32 cellular contexts compared by ENCODE assay signal in the genomic region with DNA sequence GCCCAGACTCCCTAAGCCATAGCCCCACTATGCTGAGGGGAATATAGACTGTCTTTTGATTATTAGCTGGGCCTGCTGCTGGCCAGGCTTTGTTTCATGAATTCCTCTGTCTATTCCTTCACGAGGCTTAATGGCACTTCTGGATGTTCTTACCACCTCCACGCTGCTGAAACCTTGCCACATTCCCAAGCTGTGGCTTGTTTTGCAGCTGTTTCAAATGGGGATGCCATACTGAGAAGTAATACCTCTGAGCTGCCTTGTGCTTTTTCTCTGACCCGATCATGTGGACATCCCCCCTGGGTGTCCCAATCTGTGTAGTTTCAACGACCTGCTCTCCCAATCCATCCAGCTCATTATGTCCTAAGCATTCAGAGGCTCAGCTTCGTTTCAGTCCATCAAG.
"Had no signal": no experiment of that assay in that cellular context is flagged by ENCODE, and none has a peak within 500 bp of the region (broad histone marks: within the 10 kb centered on the region; RNA-seq: fewer than 3 reads in every experiment).

No MANE protein-coding gene starts in this region.

- H3K9me3 ChIP-seq: adrenal gland had no signal

- H3K4me3 ChIP-seq: adrenal gland, PC-9 had no signal

- H3K36me3 ChIP-seq: adrenal gland had no signal

- H3K27ac ChIP-seq: adrenal gland, KMS-11, PC-9, RWPE1, VCaP had no signal

- H3K4me2 ChIP-seq: KMS-11, PC-9 had no signal

- H3K27me3 ChIP-seq: adrenal gland had no signal

- H3K9ac ChIP-seq: KMS-11 had no signal

- H2AFZ ChIP-seq: PC-9 had no signal

- DNase-seq: activated B cell treated with CpG ODN at 0.5 μM for 24 hours; activated CD4-positive, alpha-beta memory T cell treated with anti-CD3 and anti-CD28 coated beads, Interleukin-2, amount 10 ng/mL, durations not matched to agents 7 days and 5 days; activated CD4-positive, alpha-beta T cell treated with anti-CD3 and anti-CD28 coated beads for 4 hours; activated CD4-positive, CD25-positive, alpha-beta regulatory T cell treated with anti-CD3 and anti-CD28 coated beads, Interleukin-2, amount 50 U/mL, for 72 hours; activated CD8-positive, alpha-beta memory T cell treated with anti-CD3 and anti-CD28 coated beads for 24 hours; activated CD8-positive, alpha-beta memory T cell treated with anti-CD3 and anti-CD28 coated beads, Interleukin-2, amount 10 ng/mL, durations not matched to agents 7 days and 5 days; activated CD8-positive, alpha-beta memory T cell treated with anti-CD3 and anti-CD28 coated beads, Interleukin-2, amount 50 U/mL, for 48 hours; activated effector memory CD4-positive, alpha-beta T cell treated with anti-CD3 and anti-CD28 coated beads, Interleukin-2, amount 50 U/mL, for 16 hours; activated naive CD4-positive, alpha-beta T cell; activated T-cell treated with anti-CD3 and anti-CD28 coated beads, Interleukin-2, amount 50 U/mL, for 48 hours; adrenal gland; caudate nucleus; cerebellar nuclear complex; NCI-H1105; NCI-H1417 treated with DMSO at 0.1 percent for 48 hours; NCI-H187 treated with DMSO at 0.1 percent for 48 hours; NCI-H2081; NCI-H2171 treated with DMSO at 0.1 percent for 48 hours; NCI-H2227 treated with DMSO at 0.1 percent for 48 hours; NCI-H446 treated with DMSO at 0.1 percent for 48 hours; NCI-H524; NCI-H82; PC-9; SIG-M5; T-helper 1 cell; T-helper 2 cell; T-helper 9 cell had no signal

- H3K4me1 ChIP-seq: adrenal gland had no signal

- ATAC-seq: activated CD8-positive, alpha-beta memory T cell treated with anti-CD3 and anti-CD28 coated beads, Interleukin-2, amount 10 ng/mL, durations not matched to agents 7 days and 5 days; activated naive CD4-positive, alpha-beta T cell treated with anti-CD3 and anti-CD28 coated beads, Interleukin-2, amount 50 U/mL, for 72 hours; Right ventricle myocardium inferior had no signal
